In the genomic region with DNA sequence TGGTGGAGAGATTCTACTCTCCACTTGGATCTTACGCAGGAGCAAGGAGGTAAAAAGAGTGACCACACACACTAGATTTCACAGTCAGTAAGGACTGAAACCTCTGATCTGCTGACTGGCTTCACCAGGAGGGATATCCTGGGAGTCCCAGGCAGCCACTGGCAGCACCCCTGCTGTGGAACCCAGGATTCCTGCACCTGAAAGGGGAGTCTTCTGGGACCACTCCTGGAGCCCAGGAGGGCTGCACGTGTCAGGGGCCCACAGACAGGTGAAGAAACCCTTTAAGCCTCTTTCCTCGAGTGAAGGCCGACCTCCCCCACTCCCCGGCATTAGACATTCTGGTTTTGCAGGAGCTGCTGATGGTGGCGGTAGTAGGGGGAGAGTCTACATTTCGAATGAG, we compare ENCODE assay signal across 11 cellular contexts.
"Had no signal": no experiment of that assay in that cellular context is flagged by ENCODE, and none has a peak within 500 bp of the region (broad histone marks: within the 10 kb centered on the region; RNA-seq: fewer than 3 reads in every experiment).

No MANE protein-coding gene starts in this region.

- H3K4me3 ChIP-seq: coronary artery, esophagus squamous epithelium had no signal

- ATAC-seq: natural killer cell, SK-N-SH treated with all-trans-retinoic acid at 6 μM for 48 hours, T-cell had no signal

- H3K36me3 ChIP-seq: esophagus squamous epithelium had no signal

- H3K9me3 Mint-ChIP-seq: brain; natural killer cell; stimulated activated naive CD8-positive, alpha-beta T cell treated with anti-CD3 and anti-CD28 coated beads, Interleukin-15, amount 100 ng/mL, for 72 hours; T-cell; type B pancreatic cell had no signal

- H3K27me3 Mint-ChIP-seq: stimulated activated naive CD8-positive, alpha-beta T cell treated with anti-CD3 and anti-CD28 coated beads, Interleukin-15, amount 100 ng/mL, for 72 hours; T-cell had no signal

- H3K27me3 ChIP-seq: esophagus squamous epithelium had no signal

- H3K9me3 ChIP-seq: esophagus squamous epithelium had no signal

- H3K27ac Mint-ChIP-seq: brain; natural killer cell; stimulated activated naive CD8-positive, alpha-beta T cell treated with anti-CD3 and anti-CD28 coated beads, Interleukin-15, amount 100 ng/mL, for 72 hours; type B pancreatic cell had no signal

- H3K4me3 Mint-ChIP-seq: natural killer cell; stimulated activated naive CD8-positive, alpha-beta T cell treated with anti-CD3 and anti-CD28 coated beads, Interleukin-15, amount 100 ng/mL, for 72 hours; T-cell; type B pancreatic cell had no signal

- H3K36me3 Mint-ChIP-seq: brain, natural killer cell, T-cell, type B pancreatic cell had no signal

- H3K27ac ChIP-seq: coronary artery, esophagus squamous epithelium had no signal

- DNase-seq: activated CD4-positive, alpha-beta T cell treated with anti-CD3 and anti-CD28 coated beads, Interleukin-2, amount 50 U/mL, for 1 hour; activated naive CD4-positive, alpha-beta T cell; central memory CD4-positive, alpha-beta T cell; esophagus squamous epithelium; natural killer cell; stimulated activated naive CD8-positive, alpha-beta T cell treated with anti-CD3 and anti-CD28 coated beads, Interleukin-15, amount 100 ng/mL, for 72 hours; T-cell had no signal
